ENCODE assay signal across 29 cellular contexts in genomic region chr3:124843068-124843467, GRCh38. TPM values are rescaled to one million over a fixed set of nuclear protein-coding genes. Genes with fewer than 3 reads are reported as not detected.
DNase-seq lines count a peak whose midpoint lies in the region; ATAC-seq and TF ChIP-seq lines count a peak whose summit lies in the region.
"Had no signal": no experiment of that assay in that cellular context is flagged by ENCODE, and none has a peak within 500 bp of the region (broad histone marks: within the 10 kb centered on the region; RNA-seq: fewer than 3 reads in every experiment).

No MANE protein-coding gene starts in this region.

- H3K4me2 ChIP-seq in mammary epithelial cell (ENCODE audit: insufficient read depth, low read depth, low read length) = no peak overlapping the region
- H3K4me2 ChIP-seq: PC-9 had no signal

- H3K4me3 ChIP-seq in breast epithelium (no peak overlapping the region), mammary epithelial cell (replicated peaks in 1 of 3; ENCODE audit: insufficient read depth in 1 of 3, low read depth in 2 of 3, low read length in 3 of 3) (no peak overlapping the region), adipocyte (ENCODE audit: low read length) (no peak overlapping the region), muscle layer of duodenum (ENCODE audit: low read depth in 1 of 2, low read length in 2 of 2) (no peak overlapping the region), thoracic aorta (no peak overlapping the region)
- H3K4me3 ChIP-seq: PC-9, upper lobe of left lung had no signal

- TF ChIP-seq POLR2A in breast epithelium (IDR thresholded peaks at IDR 0.05) = no peak

- peak overlapping the region; percentile 38 to 66 for H3K27ac ChIP-seq in breast epithelium
- no peak overlapping the region for H3K27ac ChIP-seq in mammary epithelial cell (ENCODE audit: insufficient read depth, low read depth, low read length)
- H3K27ac ChIP-seq in muscle layer of duodenum (ENCODE audit: low read length) = peak overlapping the region; percentile 11
- peak overlapping the region; percentile 88 to 89 for H3K27ac ChIP-seq in thoracic aorta
- H3K27ac ChIP-seq: neutrophil, PC-9, VCaP had no signal

- H3K36me3 ChIP-seq in breast epithelium (no peaks in the 10 kb centered on the region), mammary epithelial cell (ENCODE audit: insufficient read depth, low read length) (peaks cover 22% of the 10 kb centered on the region), adipocyte (ENCODE audit: control insufficient read depth, insufficient read depth, low read length, severe bottlenecking) (peaks cover 54% of the 10 kb centered on the region), muscle layer of duodenum (ENCODE audit: control insufficient read depth in 1 of 2, insufficient read depth in 2 of 2, low read length in 2 of 2) (peaks cover 3 to 23% of the 10 kb centered on the region in 2 donors), thoracic aorta (peaks cover 22% of the 10 kb centered on the region)
- H3K36me3 ChIP-seq: neutrophil had no signal

- intact Hi-C loops in breast epithelium (cut with DNase I; ENCODE audit: low total_unique reads) = no loop called here
- intact Hi-C loops in mammary epithelial cell (cut with micrococcal nuclease) = no loop called here

- ATAC-seq in thoracic aorta (ENCODE audit: insufficient number of reproducible peaks, low FRiP score, low read depth) = no peak
- no peak for ATAC-seq in GM21423 (IDR thresholded peaks at IDR 0.05; ENCODE audit: unreplicated experiment)
- ATAC-seq: left colon had no signal

- in situ Hi-C loops in mammary epithelial cell (cut with MboI; ENCODE audit: low sequenced_read_pairs in 2 of 2) = no loop called here

- no TSS peak for BruUV-seq in mammary epithelial cell (replicated peaks; lab: Mats Ljungman, UMichigan)

- no peaks in the 10 kb centered on the region for H3K9me3 ChIP-seq in breast epithelium
- H3K9me3 ChIP-seq in mammary epithelial cell (replicated peaks; ENCODE audit: insufficient read depth, low read length) = no peaks in the 10 kb centered on the region
- no peaks in the 10 kb centered on the region for H3K9me3 ChIP-seq in adipocyte (ENCODE audit: control insufficient read depth, low read length)
- H3K9me3 ChIP-seq in muscle layer of duodenum (ENCODE audit: control insufficient read depth in 1 of 2, low read length in 2 of 2) = no peaks in the 10 kb centered on the region
- H3K9me3 ChIP-seq in thoracic aorta = no peaks in the 10 kb centered on the region
- H3K9me3 ChIP-seq: neutrophil, upper lobe of left lung had no signal

- CTCF ChIA-PET in mammary epithelial cell (lab: Charles Lee; ENCODE audit: low non-redundant PET) = no interaction called here

- H2AFZ ChIP-seq in mammary epithelial cell (ENCODE audit: low read depth, low read length) = no peak overlapping the region
- H2AFZ ChIP-seq: PC-9 had no signal

- WGBS in mammary epithelial cell (ENCODE audit: low coverage, missing lambda C conversion rate) = 51% methylated on average over 4 of the region's 4 CpGs

- H3K27me3 ChIP-seq in breast epithelium (no peaks in the 10 kb centered on the region), mammary epithelial cell (ENCODE audit: insufficient read depth, low read length) (no peaks in the 10 kb centered on the region), adipocyte (replicated peaks; ENCODE audit: control insufficient read depth, insufficient read depth, low read length) (no peaks in the 10 kb centered on the region), muscle layer of duodenum (ENCODE audit: low read depth, low read length) (no peaks in the 10 kb centered on the region), thoracic aorta (replicated peaks; ENCODE audit: insufficient read depth) (no peaks in the 10 kb centered on the region)
- H3K27me3 ChIP-seq: upper lobe of left lung had no signal

- H3K79me2 ChIP-seq in mammary epithelial cell (ENCODE audit: insufficient read depth, low read length) = peaks cover 39% of the 10 kb centered on the region

- peak in 1 of 2 donors; percentile 44 for DNase-seq in breast epithelium (ENCODE audit: low spot score in 2 of 2)
- no peak for DNase-seq in mammary epithelial cell
- DNase-seq in adipocyte (ENCODE audit: low read depth) = no peak
- DNase-seq in thoracic aorta (ENCODE audit: low spot score) = no peak
- no peak for DNase-seq in SKM-1 (lab: John Stamatoyannopoulos, UW; ENCODE audit: unreplicated experiment)
- no peak for DNase-seq in activated CD8-positive, alpha-beta memory T cell treated with anti-CD3 and anti-CD28 coated beads, Interleukin-2, amount 50 U/mL, for 48 hours
- DNase-seq: 8988T; activated CD4-positive, alpha-beta T cell treated with anti-CD3 and anti-CD28 coated beads for 48 hours; activated CD8-positive, alpha-beta memory T cell treated with anti-CD3 and anti-CD28 coated beads for 24 hours; activated naive CD8-positive, alpha-beta T cell treated with anti-CD3 and anti-CD28 coated beads for 36 hours; caudate nucleus; dermis blood vessel endothelial cell; DMS79 treated with DMSO at 0.1 percent for 48 hours; GDM1; left colon; NCI-H1048; NCI-H2107; NCI-H345; NCI-H69; PC-9; SHP77 treated with DMSO at 0.1 percent for 48 hours; stimulated activated CD4-positive, alpha-beta T cell treated with anti-CD3 and anti-CD28 coated beads, Interleukin-4, amount 100 ng/mL, for 24 hours; SW 1271; T1000 had no signal

- TF ChIP-seq CTCF in breast epithelium (IDR thresholded peaks at IDR 0.05) (no peak), mammary epithelial cell (conservative IDR thresholded peaks at IDR 0.05 in 1 of 2, IDR thresholded peaks at IDR 0.05 in 1 of 2; ENCODE audit: extremely low read depth in 1 of 2, insufficient read depth in 1 of 2, low read depth in 1 of 2, low read length in 2 of 2) (no peak), thoracic aorta (IDR thresholded peaks at IDR 0.05) (no peak)

- H3K9ac ChIP-seq in mammary epithelial cell (ENCODE audit: insufficient read depth, low read length) (no peak overlapping the region), adipocyte (ENCODE audit: low read length) (peak overlapping the region; percentile 9)

- peaks cover 0 to 4% of the 10 kb centered on the region in 2 donors for H3K4me1 ChIP-seq in breast epithelium
- H3K4me1 ChIP-seq in mammary epithelial cell (ENCODE audit: insufficient read depth, low read length) = peaks cover 31% of the 10 kb centered on the region
- H3K4me1 ChIP-seq in adipocyte (ENCODE audit: control insufficient read depth, insufficient read depth, low read length) = peaks cover 65% of the 10 kb centered on the region
- peaks cover 5 to 24% of the 10 kb centered on the region in 2 donors for H3K4me1 ChIP-seq in muscle layer of duodenum (ENCODE audit: control insufficient read depth in 1 of 2, insufficient read depth in 2 of 2, low read length in 2 of 2)
- peaks cover 36 to 72% of the 10 kb centered on the region in 2 donors for H3K4me1 ChIP-seq in thoracic aorta (ENCODE audit: control insufficient read depth in 1 of 2, low read depth in 2 of 2)

- H4K20me1 ChIP-seq in mammary epithelial cell (ENCODE audit: insufficient read depth, low read length) = no peaks in the 10 kb centered on the region

- dilution Hi-C loops in mammary epithelial cell (cut with HindIII; ENCODE audit: low sequenced_read_pairs) = loop anchor here (5.0 kb wide), 1 partner anchor 34 kb away; no protein-coding TSS in a partner anchor

RNA-seq across cellular contexts. Expression of gene ITGB5, which starts 44.1 kb away (rescaled TPM):
- total RNA-seq in breast epithelium = 100 to 1,000 TPM in 2 of 3 donors, 10 to 100 TPM in 1; 80.1 to 286 (median 181) TPM
- 100 to 1,000 TPM; 110 to 172 TPM for total RNA-seq in mammary epithelial cell
- 206 TPM for polyA plus RNA-seq in mammary epithelial cell
- 641 TPM for polyA minus RNA-seq in mammary epithelial cell
- total RNA-seq in thoracic aorta = 100 to 1,000 TPM; 576 to 592 TPM
